In the genomic region with DNA sequence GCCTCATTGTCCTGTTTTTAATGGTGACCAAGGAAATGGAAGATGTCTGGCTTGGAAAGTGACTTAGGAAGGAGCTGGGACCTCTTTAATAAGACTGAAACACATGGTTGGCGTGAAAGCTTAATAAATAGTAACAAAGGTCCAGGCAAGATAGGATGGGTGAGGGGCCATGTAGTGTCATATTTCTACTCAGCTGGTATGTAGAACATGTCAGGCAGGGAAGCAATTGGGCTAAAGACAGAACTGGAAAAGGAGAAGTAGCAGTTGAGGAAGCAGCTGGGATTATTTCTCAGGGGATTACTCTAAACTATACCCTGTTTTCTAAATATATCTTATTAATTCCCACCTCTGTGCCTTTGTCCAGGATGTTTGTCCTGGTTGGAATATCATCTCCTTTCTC, we compare ENCODE assay signal across 17 cellular contexts.
"Had no signal": no experiment of that assay in that cellular context is flagged by ENCODE, and none has a peak within 500 bp of the region (broad histone marks: within the 10 kb centered on the region; RNA-seq: fewer than 3 reads in every experiment).

No MANE protein-coding gene starts in this region.

- H3K27me3 Mint-ChIP-seq: activated naive CD8-positive, alpha-beta T cell treated with anti-CD3 and anti-CD28 coated beads for 36 hours; activated T-helper 17 cell treated with anti-CD3 and anti-CD28 coated beads, Interleukin-2, amount 50 U/mL, for 72 hours; dendritic cell treated with granulocyte-macrophage colony-stimulating factor and Interleukin-4, amounts not matched to agents 40 ng/mL and 50 ng/mL, for 4 days; naive B cell had no signal

- H3K27ac Mint-ChIP-seq: activated naive CD8-positive, alpha-beta T cell treated with anti-CD3 and anti-CD28 coated beads for 36 hours; activated T-helper 17 cell treated with anti-CD3 and anti-CD28 coated beads, Interleukin-2, amount 50 U/mL, for 72 hours; dendritic cell treated with granulocyte-macrophage colony-stimulating factor and Interleukin-4, amounts not matched to agents 40 ng/mL and 50 ng/mL, for 4 days; immature natural killer cell; neural progenitor cell had no signal

- DNase-seq: activated CD4-positive, alpha-beta T cell treated with anti-CD3 and anti-CD28 coated beads, Interleukin-2, amount 50 U/mL, for 48 hours; activated naive CD4-positive, alpha-beta T cell; activated naive CD8-positive, alpha-beta T cell treated with anti-CD3 and anti-CD28 coated beads for 36 hours; activated T-cell treated with anti-CD3 and anti-CD28 coated beads for 4 hours; amniotic stem cell; effector CD8-positive, alpha-beta T cell; esophagus squamous epithelium; immature natural killer cell; left ventricle myocardium superior; naive B cell; stimulated activated CD4-positive, alpha-beta T cell treated with anti-CD3 and anti-CD28 coated beads, Interleukin-2, amount 100 ng/mL, for 24 hours; stimulated activated naive CD4-positive, alpha-beta T cell treated with Interleukin-2 at 50 U/mL for 16 hours; thyroid gland; WERI-Rb-1 had no signal

- H3K4me3 Mint-ChIP-seq: activated naive CD8-positive, alpha-beta T cell treated with anti-CD3 and anti-CD28 coated beads for 36 hours; activated T-helper 17 cell treated with anti-CD3 and anti-CD28 coated beads, Interleukin-2, amount 50 U/mL, for 72 hours; dendritic cell treated with granulocyte-macrophage colony-stimulating factor and Interleukin-4, amounts not matched to agents 40 ng/mL and 50 ng/mL, for 4 days; immature natural killer cell; naive B cell; neural progenitor cell had no signal

- ATAC-seq: activated T-helper 17 cell treated with anti-CD3 and anti-CD28 coated beads, Interleukin-2, amount 50 U/mL, for 72 hours; left ventricle myocardium superior had no signal

- H3K9me3 Mint-ChIP-seq: activated naive CD8-positive, alpha-beta T cell treated with anti-CD3 and anti-CD28 coated beads for 36 hours; activated T-helper 17 cell treated with anti-CD3 and anti-CD28 coated beads, Interleukin-2, amount 50 U/mL, for 72 hours; dendritic cell treated with granulocyte-macrophage colony-stimulating factor and Interleukin-4, amounts not matched to agents 40 ng/mL and 50 ng/mL, for 4 days; immature natural killer cell had no signal

- H3K4me1 Mint-ChIP-seq: activated naive CD8-positive, alpha-beta T cell treated with anti-CD3 and anti-CD28 coated beads for 36 hours; activated T-helper 17 cell treated with anti-CD3 and anti-CD28 coated beads, Interleukin-2, amount 50 U/mL, for 72 hours; immature natural killer cell; neural progenitor cell had no signal
